ENCODE assay signal across 1 cellular context in the genomic region with DNA sequence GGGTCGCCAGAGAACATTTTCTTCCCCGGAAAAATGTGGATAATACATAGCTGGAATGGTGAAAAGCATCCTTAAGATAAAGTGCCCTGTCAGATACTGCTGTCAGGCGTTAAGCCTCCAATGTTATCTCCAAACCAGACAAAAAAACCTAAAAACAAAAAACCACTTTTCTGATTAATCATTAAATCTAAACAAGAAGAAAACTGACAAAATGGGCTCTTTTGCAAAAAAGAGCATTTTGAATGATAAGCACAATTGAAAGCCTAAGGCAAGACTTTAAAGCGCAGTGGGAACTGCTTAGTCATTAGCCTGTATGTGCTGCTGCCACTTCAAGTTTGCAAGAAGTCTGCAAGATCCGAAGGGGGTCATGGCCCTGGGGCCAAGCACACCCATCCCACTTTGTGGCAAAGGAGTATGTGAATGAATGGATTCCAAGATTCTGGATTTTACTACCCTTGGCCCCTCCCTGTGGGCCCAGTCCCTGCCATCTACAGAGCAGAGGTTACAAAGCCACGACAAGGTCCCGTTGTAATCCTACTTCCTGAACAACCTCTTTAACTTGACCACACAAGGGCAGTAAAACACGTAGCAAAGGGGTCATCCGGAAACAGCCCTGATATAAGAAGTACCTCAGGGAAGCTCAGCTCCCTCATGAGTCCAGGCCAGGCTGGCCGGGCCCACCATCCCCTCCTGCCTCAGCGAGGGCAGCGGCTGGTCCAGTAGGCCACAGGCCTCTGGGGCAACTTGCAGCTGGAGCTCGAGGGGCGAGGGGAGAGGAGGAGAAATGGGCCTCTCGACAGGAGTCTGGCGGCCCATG.
TF ChIP-seq lines count a peak whose summit lies in the region.

No MANE protein-coding gene starts in this region.

TF ChIP-seq in K562, 482 proteins besides CTCF, POLR2A, EP300 and RAD21 (continued from another document and continues in another):
- TF ChIP-seq RREB1 (CRISPR knock-in tag; IDR thresholded peaks at IDR 0.05) (peak; percentile 40; the same call in 1 of the 2 replicates), CTBP1 (IDR thresholded peaks at IDR 0.05; ENCODE audit: borderline replicate concordance) (no peak), ILF3 (IDR thresholded peaks at IDR 0.05; ENCODE audit: borderline replicate concordance) (no peak), HEY1 (CRISPR knock-in tag; IDR thresholded peaks at IDR 0.05; ENCODE audit: borderline replicate concordance) (no peak), FOXO4 (CRISPR knock-in tag; IDR thresholded peaks at IDR 0.05) (0 out of 2 replicates have a peak, but pooled peaks have one; percentile 41), BHLHE40 (IDR thresholded peaks at IDR 0.05; ENCODE audit: low read length) (peak; percentile 0; the same call in 1 of the 2 replicates), SIX5 (IDR thresholded peaks at IDR 0.05; ENCODE audit: borderline replicate concordance in 1 of 2, insufficient read depth in 1 of 2, low read depth in 1 of 2, low read length in 2 of 2) (no peak), TAF15 (IDR thresholded peaks at IDR 0.05; ENCODE audit: low read depth, low read length) (no peak), ETV5 (CRISPR knock-in tag; IDR thresholded peaks at IDR 0.05; ENCODE audit: low read depth) (0 out of 2 replicates have a peak, but pooled peaks have one; percentile 27), TAF9B (IDR thresholded peaks at IDR 0.05; ENCODE audit: partially characterized antibody) (no peak), TOE1 (IDR thresholded peaks at IDR 0.05; ENCODE audit: borderline replicate concordance) (no peak), TOE1 (CRISPR knock-in tag; IDR thresholded peaks at IDR 0.05; ENCODE audit: borderline replicate concordance, low read depth) (no peak), FOXA3 (CRISPR knock-in tag; conservative IDR thresholded peaks at IDR 0.05 in 1 of 2, IDR thresholded peaks at IDR 0.05 in 1 of 2) (no peak; a peak in 1 of 4 replicates), ZNF79 (CRISPR knock-in tag; IDR thresholded peaks at IDR 0.05; ENCODE audit: low read depth) (peak; percentile 33; the same call in 1 of the 2 replicates), KLF16 (IDR thresholded peaks at IDR 0.05) (no peak), HIVEP1 (CRISPR knock-in tag; IDR thresholded peaks at IDR 0.05) (peak; percentile 63; the same call in 1 of the 2 replicates), MBD2 (IDR thresholded peaks at IDR 0.05; ENCODE audit: borderline replicate concordance, low read depth) (no peak), ZNF253 (CRISPR knock-in tag; conservative IDR thresholded peaks at IDR 0.05) (no peak), MED1 (CRISPR knock-in tag; IDR thresholded peaks at IDR 0.05; ENCODE audit: borderline replicate concordance) (no peak), CBX2 (IDR thresholded peaks at IDR 0.05; ENCODE audit: insufficient read depth, low read length, poor library complexity, severe bottlenecking) (no peak), GMEB1 (CRISPR knock-in tag; IDR thresholded peaks at IDR 0.05) (peak; percentile 45; the same call in 1 of the 2 replicates), ZNF75A (CRISPR knock-in tag; IDR thresholded peaks at IDR 0.05) (0 out of 2 replicates have a peak, but pooled peaks have one; percentile 62), EHMT2 (IDR thresholded peaks at IDR 0.05) (no peak), ATF1 (CRISPR knock-in tag; IDR thresholded peaks at IDR 0.05) (no peak), ATF1 (tag; IDR thresholded peaks at IDR 0.05) (peak; percentile 42), NKRF (IDR thresholded peaks at IDR 0.05; ENCODE audit: borderline replicate concordance) (no peak), ZNF140 (CRISPR knock-in tag; IDR thresholded peaks at IDR 0.05) (0 out of 2 replicates have a peak, but pooled peaks have one; percentile 38), SMAD2 (IDR thresholded peaks at IDR 0.05; ENCODE audit: low read depth, low read length) (no peak), RBM17 (IDR thresholded peaks at IDR 0.05; ENCODE audit: borderline replicate concordance, low read depth, low read length) (no peak), NR0B1 (IDR thresholded peaks at IDR 0.05; ENCODE audit: partially characterized antibody) (no peak), ZNF707 (CRISPR knock-in tag; conservative IDR thresholded peaks at IDR 0.05) (no peak), ZNF143 (CRISPR knock-in tag; IDR thresholded peaks at IDR 0.05) (no peak), HDAC3 (IDR thresholded peaks at IDR 0.05; ENCODE audit: borderline replicate concordance, partially characterized antibody) (no peak), NONO (IDR thresholded peaks at IDR 0.05; ENCODE audit: low read depth in 2 of 2, low read length in 1 of 2) (no peak), KDM4B (IDR thresholded peaks at IDR 0.05; ENCODE audit: borderline replicate concordance in 2 of 2, low read depth in 1 of 2) (no peak), ZNF76 (CRISPR knock-in tag; IDR thresholded peaks at IDR 0.05; ENCODE audit: borderline replicate concordance) (peak; percentile 47; the same call in 1 of the 2 replicates), KHSRP (IDR thresholded peaks at IDR 0.05) (no peak), XRCC3 (IDR thresholded peaks at IDR 0.05) (no peak), PML (IDR thresholded peaks at IDR 0.05; ENCODE audit: low read length) (no peak), PHB2 (IDR thresholded peaks at IDR 0.05; ENCODE audit: low read depth) (no peak)
- TF ChIP-seq, protein P1, sequence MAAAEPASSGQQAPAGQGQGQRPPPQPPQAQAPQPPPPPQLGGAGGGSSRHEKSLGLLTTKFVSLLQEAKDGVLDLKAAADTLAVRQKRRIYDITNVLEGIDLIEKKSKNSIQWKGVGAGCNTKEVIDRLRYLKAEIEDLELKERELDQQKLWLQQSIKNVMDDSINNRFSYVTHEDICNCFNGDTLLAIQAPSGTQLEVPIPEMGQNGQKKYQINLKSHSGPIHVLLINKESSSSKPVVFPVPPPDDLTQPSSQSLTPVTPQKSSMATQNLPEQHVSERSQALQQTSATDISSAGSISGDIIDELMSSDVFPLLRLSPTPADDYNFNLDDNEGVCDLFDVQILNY (CRISPR knock-in tag; IDR thresholded peaks at IDR 0.05), result no peak
- TF ChIP-seq, protein P2, sequence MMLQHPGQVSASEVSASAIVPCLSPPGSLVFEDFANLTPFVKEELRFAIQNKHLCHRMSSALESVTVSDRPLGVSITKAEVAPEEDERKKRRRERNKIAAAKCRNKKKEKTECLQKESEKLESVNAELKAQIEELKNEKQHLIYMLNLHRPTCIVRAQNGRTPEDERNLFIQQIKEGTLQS (IDR thresholded peaks at IDR 0.05), result no peak
- TF ChIP-seq, protein P2 (CRISPR knock-in tag; conservative IDR thresholded peaks at IDR 0.05), result no peak
- TF ChIP-seq, protein P3, sequence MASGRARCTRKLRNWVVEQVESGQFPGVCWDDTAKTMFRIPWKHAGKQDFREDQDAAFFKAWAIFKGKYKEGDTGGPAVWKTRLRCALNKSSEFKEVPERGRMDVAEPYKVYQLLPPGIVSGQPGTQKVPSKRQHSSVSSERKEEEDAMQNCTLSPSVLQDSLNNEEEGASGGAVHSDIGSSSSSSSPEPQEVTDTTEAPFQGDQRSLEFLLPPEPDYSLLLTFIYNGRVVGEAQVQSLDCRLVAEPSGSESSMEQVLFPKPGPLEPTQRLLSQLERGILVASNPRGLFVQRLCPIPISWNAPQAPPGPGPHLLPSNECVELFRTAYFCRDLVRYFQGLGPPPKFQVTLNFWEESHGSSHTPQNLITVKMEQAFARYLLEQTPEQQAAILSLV (tag; IDR thresholded peaks at IDR 0.05), result no peak
- TF ChIP-seq, protein P4, sequence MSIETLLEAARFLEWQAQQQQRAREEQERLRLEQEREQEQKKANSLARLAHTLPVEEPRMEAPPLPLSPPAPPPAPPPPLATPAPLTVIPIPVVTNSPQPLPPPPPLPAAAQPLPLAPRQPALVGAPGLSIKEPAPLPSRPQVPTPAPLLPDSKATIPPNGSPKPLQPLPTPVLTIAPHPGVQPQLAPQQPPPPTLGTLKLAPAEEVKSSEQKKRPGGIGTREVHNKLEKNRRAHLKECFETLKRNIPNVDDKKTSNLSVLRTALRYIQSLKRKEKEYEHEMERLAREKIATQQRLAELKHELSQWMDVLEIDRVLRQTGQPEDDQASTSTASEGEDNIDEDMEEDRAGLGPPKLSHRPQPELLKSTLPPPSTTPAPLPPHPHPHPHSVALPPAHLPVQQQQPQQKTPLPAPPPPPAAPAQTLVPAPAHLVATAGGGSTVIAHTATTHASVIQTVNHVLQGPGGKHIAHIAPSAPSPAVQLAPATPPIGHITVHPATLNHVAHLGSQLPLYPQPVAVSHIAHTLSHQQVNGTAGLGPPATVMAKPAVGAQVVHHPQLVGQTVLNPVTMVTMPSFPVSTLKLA (conservative IDR thresholded peaks at IDR 0.05), result no peak
